ENCODE assay signal across 28 cellular contexts in the genomic region with DNA sequence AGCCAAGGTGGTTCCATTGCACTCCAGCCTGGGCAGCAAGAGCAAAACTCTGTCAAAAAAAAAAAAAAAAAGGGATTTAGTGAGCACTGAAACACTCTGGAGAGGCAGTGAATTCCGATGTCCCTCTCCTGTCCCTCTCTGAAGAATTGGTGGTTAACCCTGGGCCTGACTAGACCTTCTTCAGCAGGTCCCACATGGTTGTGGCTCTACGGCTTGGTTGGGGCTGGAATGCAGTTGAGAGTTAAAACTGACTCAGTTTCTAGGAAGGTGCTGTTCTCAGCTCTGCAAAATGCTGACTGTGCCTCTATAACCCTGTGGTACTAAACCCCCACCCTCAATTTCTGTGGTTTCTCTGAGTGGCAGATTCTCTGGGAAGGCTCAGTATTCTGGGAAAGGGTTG.
"Had no signal": no experiment of that assay in that cellular context is flagged by ENCODE, and none has a peak within 500 bp of the region (broad histone marks: within the 10 kb centered on the region; RNA-seq: fewer than 3 reads in every experiment).

No MANE protein-coding gene starts in this region.

- H3K9me3 ChIP-seq: MG63, SJCRH30 had no signal

- H3K36me3 ChIP-seq: MG63, SJCRH30 had no signal

- H3K27me3 ChIP-seq: SJCRH30 had no signal

- DNase-seq: Kasumi-1, MG63, NCI-H1092 treated with DMSO at 0.1 percent for 48 hours, NCI-H1105 treated with DMSO at 0.1 percent for 48 hours, NCI-H1417, NCI-H1436, NCI-H146, NCI-H1694, NCI-H187, NCI-H1930, NCI-H2029 treated with DMSO at 0.1 percent for 48 hours, NCI-H2081 treated with DMSO at 0.1 percent for 48 hours, NCI-H2107, NCI-H2171, NCI-H226, NCI-H446 treated with DMSO at 0.1 percent for 48 hours, NCI-H510A, NCI-H524, NCI-H69, NCI-H748 treated with DMSO at 0.1 percent for 48 hours, NCI-H82, PC-9, SHP77, SIG-M5, SJCRH30 had no signal

- H3K4me2 ChIP-seq: PC-9 had no signal

- H2AFZ ChIP-seq: PC-9 had no signal

- H3K27ac ChIP-seq: PC-9, RWPE1, SJCRH30, SK-N-MC had no signal

- FAIRE-seq: RCC 7860 had no signal

- H3K4me3 ChIP-seq: MG63, PC-9, SJCRH30, SK-N-MC had no signal
